In genomic region chr19:19146000-19146608, GRCh38 we compare ENCODE assay signal across 8 cellular contexts. TPM values are rescaled to one million over a fixed set of nuclear protein-coding genes. Genes with fewer than 3 reads are reported as not detected.
DNase-seq lines count a peak whose midpoint lies in the region; ATAC-seq and TF ChIP-seq lines count a peak whose summit lies in the region.

No MANE protein-coding gene starts in this region.

- H3K27me3 Mint-ChIP-seq in CD4-positive, alpha-beta memory T cell, result no peaks in the 10 kb centered on the region
- H3K27me3 Mint-ChIP-seq in activated T-cell treated with anti-CD3 and anti-CD28 coated beads, Interleukin-2, amount 50 U/mL, for 24 hours, result no peaks in the 10 kb centered on the region

- TF ChIP-seq CTCF in OCI-LY1 (IDR thresholded peaks at IDR 0.05; ENCODE audit: low read length), result peak; percentile 82
- peak; percentile 86 for TF ChIP-seq CTCF in neural cell (IDR thresholded peaks at IDR 0.05; ENCODE audit: poor library complexity, severe bottlenecking)

- peak; percentile 84 for TF ChIP-seq RAD21 in neural cell (conservative IDR thresholded peaks at IDR 0.05)

- no peak overlapping the region for H3K27ac ChIP-seq in CD4-positive, alpha-beta memory T cell (ENCODE audit: low read depth, low read length)
- H3K27ac ChIP-seq in OCI-LY1 (ENCODE audit: low read depth, low read length, poor library complexity, severe bottlenecking) (no peak overlapping the region), neural cell (ENCODE audit: low read length) (no peak overlapping the region)

- CTCF ChIA-PET in CD4-positive, alpha-beta memory T cell (lab: Charles Lee; ENCODE audit: partially characterized antibody), result interaction anchor here (0.6 to 3.4 kb wide), 13 partner anchors 10 to 345 kb away, joined by 3 to 22 read pairs (median 4); partner anchors contain the start of gene BORCS8

- H3K79me2 ChIP-seq in OCI-LY1 (ENCODE audit: insufficient read depth, low read length), result no peaks in the 10 kb centered on the region
- no peaks in the 10 kb centered on the region for H3K79me2 ChIP-seq in neural cell (replicated peaks; ENCODE audit: insufficient read depth, low read length)

- H3K9me2 ChIP-seq in OCI-LY1 (ENCODE audit: low read depth, low read length) (no peaks in the 10 kb centered on the region), neural cell (ENCODE audit: insufficient read depth, low read length) (no peaks in the 10 kb centered on the region)

- POLR2A ChIA-PET in CD4-positive, alpha-beta memory T cell (lab: Charles Lee; ENCODE audit: partially characterized antibody), result interaction anchor here (1.0 kb wide), 2 partner anchors 11 to 344 kb away, joined by 3 to 5 read pairs; no protein-coding TSS in a partner anchor

- H3K4me3 ChIP-seq in CD4-positive, alpha-beta memory T cell (ENCODE audit: low read length in 2 of 2), result no peak overlapping the region
- H3K4me3 ChIP-seq in OCI-LY1 (ENCODE audit: low read depth, low read length, poor library complexity, severe bottlenecking) (no peak overlapping the region), neural cell (ENCODE audit: low read length) (no peak overlapping the region)

- H4K20me1 ChIP-seq in OCI-LY1 (ENCODE audit: insufficient read depth, low read length) (no peaks in the 10 kb centered on the region), neural cell (ENCODE audit: insufficient read depth) (no peaks in the 10 kb centered on the region)

- H2AFZ ChIP-seq in OCI-LY1 (ENCODE audit: low read length) (no peak overlapping the region), neural cell (ENCODE audit: low read depth, low read length) (peak overlapping the region; percentile 14)

- no peak overlapping the region for H3K27ac Mint-ChIP-seq in CD4-positive, alpha-beta memory T cell
- no peak overlapping the region for H3K27ac Mint-ChIP-seq in activated T-cell treated with anti-CD3 and anti-CD28 coated beads, Interleukin-2, amount 50 U/mL, for 24 hours

- no peak overlapping the region for H3K4me3 Mint-ChIP-seq in CD4-positive, alpha-beta memory T cell
- no peak overlapping the region for H3K4me3 Mint-ChIP-seq in activated T-cell treated with anti-CD3 and anti-CD28 coated beads, Interleukin-2, amount 50 U/mL, for 24 hours

- intact Hi-C loops in CD4-positive, alpha-beta memory T cell (cut with micrococcal nuclease), result loop anchor here (1.0 to 5.0 kb wide), 2 partner anchors 29 to 216 kb away; no protein-coding TSS in a partner anchor

- H3K27me3 ChIP-seq in CD4-positive, alpha-beta memory T cell (ENCODE audit: insufficient read depth, low read length), result no peaks in the 10 kb centered on the region
- H3K27me3 ChIP-seq in OCI-LY1 (ENCODE audit: insufficient read depth, low read length) (no peaks in the 10 kb centered on the region), neural cell (ENCODE audit: insufficient read depth, low read depth, low read length) (no peaks in the 10 kb centered on the region)

- H3K9me3 Mint-ChIP-seq in CD4-positive, alpha-beta memory T cell, result no peaks in the 10 kb centered on the region
- no peaks in the 10 kb centered on the region for H3K9me3 Mint-ChIP-seq in activated T-cell treated with anti-CD3 and anti-CD28 coated beads, Interleukin-2, amount 50 U/mL, for 24 hours

- no peaks in the 10 kb centered on the region for H3K4me1 Mint-ChIP-seq in CD4-positive, alpha-beta memory T cell
- H3K4me1 Mint-ChIP-seq in activated T-cell treated with anti-CD3 and anti-CD28 coated beads, Interleukin-2, amount 50 U/mL, for 24 hours (ENCODE audit: low read depth), result no peaks in the 10 kb centered on the region

- peak; percentile 75 to 85 (median 79) for DNase-seq in CD4-positive, alpha-beta memory T cell
- DNase-seq in activated T-cell treated with anti-CD3 and anti-CD28 coated beads, Interleukin-2, amount 50 U/mL, for 24 hours, result peak; percentile 94
- peak; percentile 41 for DNase-seq in fibroblast of gingiva (ENCODE audit: low read depth)
- peak; percentile 52 to 89 (median 80) for DNase-seq in stimulated activated naive CD4-positive, alpha-beta T cell (lab: John Stamatoyannopoulos, UW)

- H3K4me2 ChIP-seq in OCI-LY1 (ENCODE audit: low read length) (no peak overlapping the region), neural cell (ENCODE audit: low read length) (no peak overlapping the region)

- H3F3A ChIP-seq in OCI-LY1 (ENCODE audit: insufficient read depth, low read length) (no peaks in the 10 kb centered on the region), neural cell (ENCODE audit: insufficient read depth, low read length, poor library complexity, severe bottlenecking) (no peaks in the 10 kb centered on the region)

- H3K4me1 ChIP-seq in CD4-positive, alpha-beta memory T cell (ENCODE audit: insufficient read depth, low read length), result no peaks in the 10 kb centered on the region
- H3K4me1 ChIP-seq in OCI-LY1 (ENCODE audit: insufficient read depth, low read length, severe bottlenecking), result peaks cover 11% of the 10 kb centered on the region

- no peak overlapping the region for H3K9ac ChIP-seq in OCI-LY1 (ENCODE audit: low read length)
- no peak overlapping the region for H3K9ac ChIP-seq in neural cell (ENCODE audit: low read length)

- peaks cover 4 to 14% of the 10 kb centered on the region in 2 donors for H3K36me3 Mint-ChIP-seq in CD4-positive, alpha-beta memory T cell
- peaks cover 21% of the 10 kb centered on the region for H3K36me3 Mint-ChIP-seq in activated T-cell treated with anti-CD3 and anti-CD28 coated beads, Interleukin-2, amount 50 U/mL, for 24 hours (ENCODE audit: low read depth)

- peaks cover 8% of the 10 kb centered on the region for H3K36me3 ChIP-seq in CD4-positive, alpha-beta memory T cell (ENCODE audit: insufficient read depth, low read length)
- H3K36me3 ChIP-seq in OCI-LY1 (ENCODE audit: insufficient read depth, low read length), result peaks cover 42% of the 10 kb centered on the region; the same call in 1 of the 2 replicates
- no peaks in the 10 kb centered on the region for H3K36me3 ChIP-seq in neural cell (ENCODE audit: insufficient read depth, low read length)

- H3K9me3 ChIP-seq in CD4-positive, alpha-beta memory T cell (ENCODE audit: control insufficient read depth in 1 of 2, low read length in 2 of 2), result no peaks in the 10 kb centered on the region
- H3K9me3 ChIP-seq in OCI-LY1 (ENCODE audit: low read length), result no peaks in the 10 kb centered on the region
- no peaks in the 10 kb centered on the region for H3K9me3 ChIP-seq in neural cell (ENCODE audit: low read length)

- ATAC-seq in HG02642 (IDR thresholded peaks at IDR 0.05; ENCODE audit: poor library complexity, unreplicated experiment) (peak; percentile 55), HG02571 (IDR thresholded peaks at IDR 0.05; ENCODE audit: unreplicated experiment) (no peak)

- no peak for TF ChIP-seq EP300 in neural cell (conservative IDR thresholded peaks at IDR 0.05; ENCODE audit: poor library complexity, severe bottlenecking)

TF ChIP-seq in neural cell, 6 proteins besides CTCF, POLR2A, EP300 and RAD21:
- TF ChIP-seq, protein P1, sequence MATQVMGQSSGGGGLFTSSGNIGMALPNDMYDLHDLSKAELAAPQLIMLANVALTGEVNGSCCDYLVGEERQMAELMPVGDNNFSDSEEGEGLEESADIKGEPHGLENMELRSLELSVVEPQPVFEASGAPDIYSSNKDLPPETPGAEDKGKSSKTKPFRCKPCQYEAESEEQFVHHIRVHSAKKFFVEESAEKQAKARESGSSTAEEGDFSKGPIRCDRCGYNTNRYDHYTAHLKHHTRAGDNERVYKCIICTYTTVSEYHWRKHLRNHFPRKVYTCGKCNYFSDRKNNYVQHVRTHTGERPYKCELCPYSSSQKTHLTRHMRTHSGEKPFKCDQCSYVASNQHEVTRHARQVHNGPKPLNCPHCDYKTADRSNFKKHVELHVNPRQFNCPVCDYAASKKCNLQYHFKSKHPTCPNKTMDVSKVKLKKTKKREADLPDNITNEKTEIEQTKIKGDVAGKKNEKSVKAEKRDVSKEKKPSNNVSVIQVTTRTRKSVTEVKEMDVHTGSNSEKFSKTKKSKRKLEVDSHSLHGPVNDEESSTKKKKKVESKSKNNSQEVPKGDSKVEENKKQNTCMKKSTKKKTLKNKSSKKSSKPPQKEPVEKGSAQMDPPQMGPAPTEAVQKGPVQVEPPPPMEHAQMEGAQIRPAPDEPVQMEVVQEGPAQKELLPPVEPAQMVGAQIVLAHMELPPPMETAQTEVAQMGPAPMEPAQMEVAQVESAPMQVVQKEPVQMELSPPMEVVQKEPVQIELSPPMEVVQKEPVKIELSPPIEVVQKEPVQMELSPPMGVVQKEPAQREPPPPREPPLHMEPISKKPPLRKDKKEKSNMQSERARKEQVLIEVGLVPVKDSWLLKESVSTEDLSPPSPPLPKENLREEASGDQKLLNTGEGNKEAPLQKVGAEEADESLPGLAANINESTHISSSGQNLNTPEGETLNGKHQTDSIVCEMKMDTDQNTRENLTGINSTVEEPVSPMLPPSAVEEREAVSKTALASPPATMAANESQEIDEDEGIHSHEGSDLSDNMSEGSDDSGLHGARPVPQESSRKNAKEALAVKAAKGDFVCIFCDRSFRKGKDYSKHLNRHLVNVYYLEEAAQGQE (IDR thresholded peaks at IDR 0.05; ENCODE audit: borderline replicate concordance), result no peak
- TF ChIP-seq MXI1 (conservative IDR thresholded peaks at IDR 0.05; ENCODE audit: poor library complexity, severe bottlenecking) (no peak), EZH2 (IDR thresholded peaks at IDR 0.05; ENCODE audit: borderline replicate concordance, insufficient read depth, low read length, poor library complexity, severe bottlenecking) (no peak), TAF1 (IDR thresholded peaks at IDR 0.05; ENCODE audit: low read depth) (no peak), SMC3 (conservative IDR thresholded peaks at IDR 0.05; ENCODE audit: poor library complexity) (peak; percentile 79), POLR2AphosphoS5 (IDR thresholded peaks at IDR 0.05) (no peak)

RNA-seq across cellular contexts. Expression of gene TMEM161A, which starts 7.8 kb away (rescaled TPM):
- total RNA-seq in CD4-positive, alpha-beta memory T cell, result 10 to 100 TPM; 22.5 to 25.1 TPM
- polyA plus RNA-seq in CD4-positive, alpha-beta memory T cell, result 10 to 100 TPM; 17.0 to 31.2 TPM
- 19.5 and 22.4 TPM in 2 replicates for polyA plus RNA-seq in neural cell
- polyA minus RNA-seq in neural cell, result 7.9 and 13.6 TPM in 2 replicates

RNA-seq across cellular contexts. Expression of gene MEF2B, which starts 24.0 kb away (rescaled TPM):
- 1 to 10 TPM; 3.1 to 5.2 TPM for total RNA-seq in CD4-positive, alpha-beta memory T cell
- under 1 TPM in 1 of 2 donors, not detected in 1; 0.71 TPM for polyA plus RNA-seq in CD4-positive, alpha-beta memory T cell
- polyA plus RNA-seq in neural cell, result 0.22 TPM in 1 of 2 replicates, not detected in the other
- not detected in 2 replicates for polyA minus RNA-seq in neural cell

RNA-seq across cellular contexts. Expression of gene BORCS8, which starts 45.8 kb away (rescaled TPM):
- total RNA-seq in CD4-positive, alpha-beta memory T cell, result 10 to 100 TPM; 36.0 to 41.2 TPM
- polyA plus RNA-seq in CD4-positive, alpha-beta memory T cell, result 10 to 100 TPM; 24.4 to 29.2 TPM
- polyA plus RNA-seq in neural cell, result 58.8 and 75.6 TPM in 2 replicates
- polyA minus RNA-seq in neural cell, result 16.2 and 18.5 TPM in 2 replicates

RNA-seq across cellular contexts. Expression of gene RFXANK, which starts 46.0 kb away (rescaled TPM):
- total RNA-seq in CD4-positive, alpha-beta memory T cell, result 10 to 100 TPM; 69.5 to 77.2 TPM
- polyA plus RNA-seq in CD4-positive, alpha-beta memory T cell, result 10 to 100 TPM; 67.6 to 81.4 TPM
- 40.0 and 42.8 TPM in 2 replicates for polyA plus RNA-seq in neural cell
- 14.4 and 18.8 TPM in 2 replicates for polyA minus RNA-seq in neural cell

RNA-seq across cellular contexts. Expression of gene NR2C2AP, which starts 57.1 kb away (rescaled TPM):
- 10 to 100 TPM; 25.1 to 28.6 TPM for total RNA-seq in CD4-positive, alpha-beta memory T cell
- polyA plus RNA-seq in CD4-positive, alpha-beta memory T cell, result 10 to 100 TPM; 32.0 to 33.2 TPM
- polyA plus RNA-seq in neural cell, result 15.1 and 21.6 TPM in 2 replicates
- polyA minus RNA-seq in neural cell, result 5.8 and 6.1 TPM in 2 replicates

Comparison
In these comparisons a context has a peak if more than half of its experiments do, and no peak if none do; other contexts are left out.
1. DNase-seq: peak in every context shown above with its lines; median percentile 94 in activated T-cell treated with anti-CD3 and anti-CD28 coated beads, Interleukin-2, amount 50 U/mL, for 24 hours; 80 in stimulated activated naive CD4-positive, alpha-beta T cell; 79 in CD4-positive, alpha-beta memory T cell; 41 in fibroblast of gingiva.